Comparison of ENCODE assay signal across 25 cellular contexts in genomic region chr16:83059237-83059636, GRCh38.
DNase-seq lines count a peak whose midpoint lies in the region; ATAC-seq and FAIRE-seq lines count a peak whose summit lies in the region.
"Had no signal": no experiment of that assay in that cellular context is flagged by ENCODE, and none has a peak within 500 bp of the region (broad histone marks: within the 10 kb centered on the region; RNA-seq: fewer than 3 reads in every experiment).

No MANE protein-coding gene starts in this region.

- peak; percentile 22 for ATAC-seq in Right ventricle myocardium superior (ENCODE audit: poor library complexity)
- no peak for ATAC-seq in left ventricle myocardium superior
- no peak for ATAC-seq in HG03108 (IDR thresholded peaks at IDR 0.05; ENCODE audit: unreplicated experiment)
- ATAC-seq in GM18868 (IDR thresholded peaks at IDR 0.05; ENCODE audit: unreplicated experiment), result no peak

- intact Hi-C loops in Right ventricle myocardium superior (cut with DNase I), result no loop called here
- intact Hi-C loops in left ventricle myocardium superior (cut with micrococcal nuclease), result no loop called here

- no peak overlapping the region for H3K27ac ChIP-seq in small intestine (ENCODE audit: low read depth in 1 of 2, low read length in 1 of 2)
- H3K27ac ChIP-seq: HL-60 had no signal

- no peak overlapping the region for H3K4me3 ChIP-seq in small intestine (ENCODE audit: low read depth in 1 of 2, low read length in 2 of 2)

- H3K9me3 ChIP-seq in small intestine (ENCODE audit: control insufficient read depth, low read depth), result no peaks in the 10 kb centered on the region
- H3K9me3 ChIP-seq: BE2C had no signal

- no peak for FAIRE-seq in small intestine (lab: Jason Lieb, UNC)
- FAIRE-seq: A204.1 had no signal

- H3K4me1 ChIP-seq in small intestine (ENCODE audit: control insufficient read depth in 2 of 2, insufficient read depth in 1 of 2, low read depth in 1 of 2, low read length in 1 of 2), result no peaks in the 10 kb centered on the region
- H3K4me1 ChIP-seq: BE2C had no signal

- DNase-seq in Right ventricle myocardium superior, result no peak
- DNase-seq in left ventricle myocardium superior, result no peak
- peak; percentile 9 for DNase-seq in amniotic epithelial cell (ENCODE audit: low read depth)
- DNase-seq in iPS-NIHi7 (ENCODE audit: extremely low spot score), result peak; percentile 28
- DNase-seq in NCI-H1092 treated with DMSO at 0.1 percent for 48 hours (lab: John Stamatoyannopoulos, UW), result no peak
- DNase-seq in small intestine, result no peak
- DNase-seq: BE2C; CD4-positive, CD25-positive, alpha-beta regulatory T cell; COR-L47; DMS153; GF-D8; H9; MM.1S; NCI-H1092; NCI-H146; NCI-H2029 treated with DMSO at 0.1 percent for 48 hours; NCI-H2171; NCI-H446; NCI-H526 treated with DMSO at 0.1 percent for 48 hours; NK-92 treated with Interleukin-12 subunit alpha and Interleukin-12 subunit beta, amount 100 ng/mL, for 24 hours; RPMI8226 had no signal

- no peaks in the 10 kb centered on the region for H3K27me3 ChIP-seq in small intestine (ENCODE audit: control insufficient read depth in 2 of 2, insufficient read depth in 2 of 2, low read length in 2 of 2)
- H3K27me3 ChIP-seq: BE2C had no signal

- H3K36me3 ChIP-seq in small intestine (ENCODE audit: control insufficient read depth in 2 of 2, insufficient read depth in 2 of 2, low read length in 2 of 2), result no peaks in the 10 kb centered on the region
- H3K36me3 ChIP-seq: BE2C had no signal

- 77 to 91% (median 88%) methylated on average over 5 of the region's 5 CpGs for WGBS in small intestine, 3 donors

Comparison
In these comparisons a context has a peak if more than half of its experiments do, and no peak if none do; other contexts are left out.
1. DNase-seq: peak in amniotic epithelial cell (single experiment) and iPS-NIHi7 (single experiment); none in Right ventricle myocardium superior (single experiment), left ventricle myocardium superior (single experiment), NCI-H1092 treated with DMSO at 0.1 percent for 48 hours (single experiment) and small intestine (single experiment).